22 cellular contexts compared by ENCODE assay signal in genomic region chr5:74342189-74342588, GRCh38.
"Had no signal": no experiment of that assay in that cellular context is flagged by ENCODE, and none has a peak within 500 bp of the region (broad histone marks: within the 10 kb centered on the region; RNA-seq: fewer than 3 reads in every experiment).

No MANE protein-coding gene starts in this region.

- H3K36me3 Mint-ChIP-seq: immature natural killer cell; memory B cell; mesothelial cell of epicardium; neural progenitor cell; stimulated activated naive B cell treated with anti-CD40 and anti-IgM and Interleukin-4, amounts not matched to agents 10 μg/mL and 1 μg/mL and 100 μg/mL, for 72 hours had no signal

- H3K9me3 ChIP-seq: esophagus squamous epithelium, lower lobe of right lung, pancreas, prostate gland, right lobe of liver, testis had no signal

- H3K4me3 Mint-ChIP-seq: immature natural killer cell; memory B cell; mesothelial cell of epicardium; natural killer cell treated with Interleukin-12 subunit alpha and Interleukin-12 subunit beta and Interleukin-15 and Interleukin-18, amount 100 ng/mL, for 72 hours; neural progenitor cell; stimulated activated naive B cell treated with anti-CD40 and anti-IgM and Interleukin-4, amounts not matched to agents 10 μg/mL and 1 μg/mL and 100 μg/mL, for 72 hours; stimulated activated naive CD8-positive, alpha-beta T cell treated with anti-CD3 and anti-CD28 coated beads, Interleukin-15, amount 100 ng/mL, for 72 hours had no signal

- H3K27ac Mint-ChIP-seq: immature natural killer cell; memory B cell; natural killer cell treated with Interleukin-12 subunit alpha and Interleukin-12 subunit beta and Interleukin-15 and Interleukin-18, amount 100 ng/mL, for 72 hours; neural progenitor cell; stimulated activated naive B cell treated with anti-CD40 and anti-IgM and Interleukin-4, amounts not matched to agents 10 μg/mL and 1 μg/mL and 100 μg/mL, for 72 hours had no signal

- H3K4me1 Mint-ChIP-seq: immature natural killer cell; memory B cell; stimulated activated naive B cell treated with anti-CD40 and anti-IgM and Interleukin-4, amounts not matched to agents 10 μg/mL and 1 μg/mL and 100 μg/mL, for 72 hours; stimulated activated naive CD8-positive, alpha-beta T cell treated with anti-CD3 and anti-CD28 coated beads, Interleukin-15, amount 100 ng/mL, for 72 hours had no signal

- H3K36me3 ChIP-seq: esophagus squamous epithelium, gastroesophageal sphincter, left ventricle myocardium inferior, lower lobe of right lung, neural progenitor cell, pancreas, prostate gland, right lobe of liver, tibial nerve had no signal

- DNase-seq: dermis blood vessel endothelial cell; esophagus squamous epithelium; foreskin fibroblast; glutamatergic neuron; immature natural killer cell; left ventricle myocardium inferior; lower lobe of right lung; nucleus accumbens; pancreas; retina; right lobe of liver; stimulated activated CD4-positive, alpha-beta T cell treated with anti-CD3 and anti-CD28 coated beads, Interleukin-4, amount 100 ng/mL, for 1 hour; stimulated activated naive B cell treated with anti-CD40 and anti-IgM and Interleukin-4, amounts not matched to agents 10 μg/mL and 1 μg/mL and 100 μg/mL, for 72 hours; stimulated activated naive CD8-positive, alpha-beta T cell treated with anti-CD3 and anti-CD28 coated beads, Interleukin-15, amount 100 ng/mL, for 72 hours; testis had no signal

- H3K27me3 Mint-ChIP-seq: memory B cell had no signal

- H3K27ac ChIP-seq: esophagus squamous epithelium, gastroesophageal sphincter, left ventricle myocardium inferior, lower lobe of right lung, neural progenitor cell, pancreas, prostate gland, right lobe of liver, testis, tibial nerve had no signal

- H3K9me3 Mint-ChIP-seq: memory B cell; mesothelial cell of epicardium; natural killer cell treated with Interleukin-12 subunit alpha and Interleukin-12 subunit beta and Interleukin-15 and Interleukin-18, amount 100 ng/mL, for 72 hours; stimulated activated naive CD8-positive, alpha-beta T cell treated with anti-CD3 and anti-CD28 coated beads, Interleukin-15, amount 100 ng/mL, for 72 hours had no signal

- H3K4me3 ChIP-seq: esophagus squamous epithelium, gastroesophageal sphincter, left ventricle myocardium inferior, lower lobe of right lung, neural progenitor cell, pancreas, prostate gland, right lobe of liver, testis, tibial nerve had no signal

- H3K4me1 ChIP-seq: left ventricle myocardium inferior, lower lobe of right lung, prostate gland, testis had no signal
